ENCODE assay signal across 13 cellular contexts in the genomic region with DNA sequence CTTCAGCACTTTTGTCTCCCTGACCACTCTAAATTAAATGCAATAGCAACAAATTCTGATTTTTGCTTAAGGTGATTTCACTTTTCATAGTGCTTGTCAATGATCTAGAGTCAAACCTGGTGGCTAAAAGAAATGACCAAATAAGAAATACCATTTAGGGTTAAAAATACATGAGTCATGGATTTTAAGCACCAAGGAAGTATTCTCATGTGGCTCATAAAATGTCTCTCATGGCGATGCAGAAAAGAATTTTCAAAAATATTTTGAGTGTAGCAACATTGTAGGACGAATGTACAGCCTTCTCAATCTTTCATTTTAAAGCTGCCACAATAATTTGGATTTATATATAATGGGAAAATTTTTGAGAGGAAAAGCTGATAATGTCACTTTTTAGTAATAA.
"Had no signal": no experiment of that assay in that cellular context is flagged by ENCODE, and none has a peak within 500 bp of the region (broad histone marks: within the 10 kb centered on the region; RNA-seq: fewer than 3 reads in every experiment).

No MANE protein-coding gene starts in this region.

- FAIRE-seq: bronchial epithelial cell had no signal

- H3K4me1 ChIP-seq: esophagus muscularis mucosa, parathyroid adenoma, spleen had no signal

- DNase-seq: activated effector memory CD4-positive, alpha-beta T cell treated with Interleukin-2 at 50 U/mL for 16 hours; activated T-cell treated with anti-CD3 and anti-CD28 coated beads, Interleukin-2, amount 50 U/mL, for 1 hour; amniotic stem cell; foreskin melanocyte; head of caudate nucleus; naive B cell; spleen; stimulated activated CD4-positive, alpha-beta T cell treated with anti-CD3 and anti-CD28 coated beads, Interleukin-1b, Interleukin-23, amount 100 ng/mL, for 48 hours; stimulated activated naive B cell treated with anti-CD40 and anti-IgM and Interleukin-4, amounts not matched to agents 10 μg/mL and 1 μg/mL and 100 μg/mL, for 72 hours; substantia nigra had no signal

- H3K79me2 ChIP-seq: parathyroid adenoma had no signal

- H2AFZ ChIP-seq: parathyroid adenoma had no signal

- ATAC-seq: stimulated activated naive B cell treated with anti-CD40 and anti-IgM and Interleukin-4, amounts not matched to agents 10 μg/mL and 1 μg/mL and 100 μg/mL, for 72 hours had no signal

- H3K9me3 ChIP-seq: esophagus muscularis mucosa, spleen had no signal

- H3K9ac ChIP-seq: parathyroid adenoma had no signal

- H3K27ac ChIP-seq: esophagus muscularis mucosa, parathyroid adenoma, spleen had no signal

- H3K36me3 ChIP-seq: esophagus muscularis mucosa, spleen had no signal

- H3K27me3 ChIP-seq: esophagus muscularis mucosa, spleen had no signal

- H3K4me3 ChIP-seq: esophagus muscularis mucosa, spleen had no signal
